ENCODE assay signal across 1 cellular context in the genomic region with DNA sequence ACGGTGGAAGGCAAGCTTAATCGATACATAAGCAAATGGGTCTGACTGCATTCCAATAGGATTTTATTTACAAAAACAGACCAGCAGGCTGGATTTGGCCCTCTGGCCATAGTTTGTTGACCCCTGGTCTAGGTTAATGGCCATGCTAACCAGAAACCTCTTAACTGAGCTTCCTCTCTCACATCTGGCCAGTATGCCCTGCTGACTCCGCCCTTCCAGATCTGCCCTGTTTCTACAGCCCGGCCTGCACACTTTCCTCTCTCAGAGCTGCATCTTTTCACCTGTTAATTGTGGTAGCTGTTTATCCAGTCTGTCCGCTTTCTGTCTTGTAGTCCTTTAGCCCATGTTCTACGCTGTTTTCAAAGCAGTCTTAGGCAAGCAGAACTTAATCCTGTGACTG.
TF ChIP-seq lines count a peak whose summit lies in the region.

No MANE protein-coding gene starts in this region.

TF ChIP-seq in H1, 55 proteins besides CTCF, POLR2A, EP300 and RAD21 (continued from another document):
- no peak for TF ChIP-seq SAP30 (IDR thresholded peaks at IDR 0.05; ENCODE audit: insufficient read depth, insufficient replicate concordance, low read length)
TF ChIP-seq in H1: peak in this region for 0.
